10 cellular contexts compared by ENCODE assay signal in genomic region chr5:72507360-72508238, GRCh38. TPM values are rescaled to one million over a fixed set of nuclear protein-coding genes. Genes with fewer than 3 reads are reported as not detected.
DNase-seq lines count a peak whose midpoint lies in the region; ATAC-seq and TF ChIP-seq lines count a peak whose summit lies in the region.
"Had no signal": no experiment of that assay in that cellular context is flagged by ENCODE, and none has a peak within 500 bp of the region (broad histone marks: within the 10 kb centered on the region; RNA-seq: fewer than 3 reads in every experiment).

Gene ZNF366, minus strand, starts transcription at chr5:72507410. Its CDS starts 45,914 bp downstream, at chr5:72461496.

- no peak within 1 kb of the TSS for H3K4ac ChIP-seq in mesendoderm (ENCODE audit: low read depth, low read length)

- H3K27ac ChIP-seq in BLaER1 treated with 17β-estradiol and CSF1 and Interleukin-3, amounts not matched to agents 10 nM and 100 nM = peak within 1 kb of the TSS in 5 of 11 experiments; percentile 11 to 40 (median 23); a peak in 6 of 22 replicates
- H3K27ac ChIP-seq in left ventricle myocardium inferior (replicated peaks) (peak within 1 kb of the TSS; percentile 87), parathyroid adenoma (no peak within 1 kb of the TSS), mesendoderm (ENCODE audit: low read depth, low read length) (no peak within 1 kb of the TSS)
- H3K27ac ChIP-seq: body of pancreas had no signal

- no CpG with 5 or more reads among the region's 14 CpGs for WGBS in mesendoderm (ENCODE audit: extremely low coverage, insufficient coverage, low lambda C conversion rate)

- no peak within 1 kb of the TSS for H3K18ac ChIP-seq in mesendoderm (ENCODE audit: low read length)

- H4K8ac ChIP-seq in mesendoderm (ENCODE audit: low read depth, low read length) = no peak within 1 kb of the TSS

- no peak for ATAC-seq in HG02623 (IDR thresholded peaks at IDR 0.05; ENCODE audit: unreplicated experiment)
- ATAC-seq in HG03097 (IDR thresholded peaks at IDR 0.05; ENCODE audit: low FRiP score, unreplicated experiment) = no peak
- ATAC-seq: body of pancreas had no signal

- H4K20me1 ChIP-seq in BLaER1 treated with 17β-estradiol and CSF1 and Interleukin-3, amounts not matched to agents 10 nM and 100 nM = no peaks in the 10 kb centered on the region

- H2BK120ac ChIP-seq in mesendoderm (ENCODE audit: low read depth, low read length) = no peak within 1 kb of the TSS

- H3K23ac ChIP-seq in mesendoderm (ENCODE audit: low read length) = no peak within 1 kb of the TSS

- H2AFZ ChIP-seq in parathyroid adenoma = peak within 1 kb of the TSS; percentile 45

- no peak within 1 kb of the TSS for H3K56ac ChIP-seq in mesendoderm (ENCODE audit: low read length)

- H3K4me3 ChIP-seq in BLaER1 treated with 17β-estradiol and CSF1 and Interleukin-3, amounts not matched to agents 10 nM and 100 nM = peak within 1 kb of the TSS in 1 of 10 experiments; percentile 41; a peak in 3 of 20 replicates
- H3K4me3 ChIP-seq in left ventricle myocardium inferior (peak within 1 kb of the TSS; percentile 61), parathyroid adenoma (ENCODE audit: low read depth, low read length) (peak within 1 kb of the TSS; percentile 23), mesendoderm (ENCODE audit: low read length) (no peak within 1 kb of the TSS)
- H3K4me3 ChIP-seq: body of pancreas had no signal

- peaks cover 29 to 92% (median 70%) of the 10 kb centered on the region in 10 experiments for H3K4me1 ChIP-seq in BLaER1 treated with 17β-estradiol and CSF1 and Interleukin-3, amounts not matched to agents 10 nM and 100 nM
- H3K4me1 ChIP-seq in left ventricle myocardium inferior (peaks cover 59% of the 10 kb centered on the region), parathyroid adenoma (peaks cover 4% of the 10 kb centered on the region), mesendoderm (ENCODE audit: control insufficient read depth, low read depth, low read length) (peaks cover 3% of the 10 kb centered on the region)
- H3K4me1 ChIP-seq: body of pancreas had no signal

- TF ChIP-seq CTCF in left ventricle myocardium inferior (IDR thresholded peaks at IDR 0.05; ENCODE audit: borderline replicate concordance) = no peak
- TF ChIP-seq CTCF in parathyroid adenoma (IDR thresholded peaks at IDR 0.05) = no peak

- DNase-seq in MV-4-11 (lab: John Stamatoyannopoulos, UW) (peak; percentile 30), left ventricle myocardium inferior (no peak), NCI-H2029 (lab: John Stamatoyannopoulos, UW) (no peak), mesendoderm (no peak)
- DNase-seq: body of pancreas had no signal

- H3K4me2 ChIP-seq in BLaER1 treated with 17β-estradiol and CSF1 and Interleukin-3, amounts not matched to agents 10 nM and 100 nM = peak within 1 kb of the TSS; percentile 51 to 89 (median 75)
- H3K4me2 ChIP-seq in parathyroid adenoma (ENCODE audit: low read length) (peak within 1 kb of the TSS; percentile 20), mesendoderm (ENCODE audit: low read length) (no peak within 1 kb of the TSS)

- H3K36me3 ChIP-seq in BLaER1 treated with 17β-estradiol and CSF1 and Interleukin-3, amounts not matched to agents 10 nM and 100 nM = no peaks in the 10 kb centered on the region
- H3K36me3 ChIP-seq in left ventricle myocardium inferior = no peaks in the 10 kb centered on the region
- H3K36me3 ChIP-seq in parathyroid adenoma (ENCODE audit: control insufficient read depth, insufficient read depth, low read length) = no peaks in the 10 kb centered on the region
- no peaks in the 10 kb centered on the region for H3K36me3 ChIP-seq in mesendoderm (ENCODE audit: control insufficient read depth, insufficient read depth, low read length)

- no peak within 1 kb of the TSS for H2AK5ac ChIP-seq in mesendoderm (ENCODE audit: low read length)

- no peak within 1 kb of the TSS for H4K5ac ChIP-seq in mesendoderm (ENCODE audit: low read length)

- no peak within 1 kb of the TSS for H2BK5ac ChIP-seq in mesendoderm (ENCODE audit: low read length)

- no peaks in the 10 kb centered on the region for H3K79me1 ChIP-seq in mesendoderm (ENCODE audit: low read length)

- H2BK15ac ChIP-seq in mesendoderm (replicated peaks; ENCODE audit: low read depth) = no peak within 1 kb of the TSS

- H3K9me3 ChIP-seq in BLaER1 treated with 17β-estradiol and CSF1 and Interleukin-3, amounts not matched to agents 10 nM and 100 nM (replicated peaks in 1 of 11) = 0 out of 22 replicates have a peak, but pooled peaks cover 0 to 8% (median 0%) of the 10 kb centered on the region in 11 experiments
- H3K9me3 ChIP-seq in left ventricle myocardium inferior (replicated peaks) (no peaks in the 10 kb centered on the region), parathyroid adenoma (ENCODE audit: control insufficient read depth, low read length) (no peaks in the 10 kb centered on the region)
- H3K9me3 ChIP-seq: body of pancreas had no signal

- H3K79me2 ChIP-seq in parathyroid adenoma = no peaks in the 10 kb centered on the region
- H3K79me2 ChIP-seq in mesendoderm (ENCODE audit: control insufficient read depth, insufficient read depth, low read length) = no peaks in the 10 kb centered on the region

- no peaks in the 10 kb centered on the region for H3K27me3 ChIP-seq in BLaER1 treated with 17β-estradiol and CSF1 and Interleukin-3, amounts not matched to agents 10 nM and 100 nM
- no peaks in the 10 kb centered on the region for H3K27me3 ChIP-seq in left ventricle myocardium inferior (ENCODE audit: low read depth)
- no peaks in the 10 kb centered on the region for H3K27me3 ChIP-seq in parathyroid adenoma (ENCODE audit: control insufficient read depth, insufficient read depth, low read length)
- no peaks in the 10 kb centered on the region for H3K27me3 ChIP-seq in mesendoderm (ENCODE audit: insufficient read depth, low read length, poor library complexity)
- H3K27me3 ChIP-seq: body of pancreas had no signal

- intact Hi-C loops in left ventricle myocardium inferior (cut with micrococcal nuclease) = no loop called here

- peak within 1 kb of the TSS in 2 of 11 experiments; percentile 26 to 41; a peak in 3 of 22 replicates for H3K9ac ChIP-seq in BLaER1 treated with 17β-estradiol and CSF1 and Interleukin-3, amounts not matched to agents 10 nM and 100 nM
- H3K9ac ChIP-seq in parathyroid adenoma = no peak within 1 kb of the TSS
- no peak within 1 kb of the TSS for H3K9ac ChIP-seq in mesendoderm (ENCODE audit: low read length)

RNA-seq across cellular contexts. Expression of gene ZNF366, which starts in this region (rescaled TPM):
- total RNA-seq in left ventricle myocardium inferior = 8.1 TPM
- not detected for polyA plus RNA-seq in mesendoderm (2013, experiment 1 of 2)
- not detected for polyA plus RNA-seq in mesendoderm (2013, experiment 2 of 2)
- polyA plus RNA-seq: IgD-negative memory B cell had no signal
